ENCODE assay signal across 19 cellular contexts in genomic region chr9:76143834-76144233, GRCh38.
DNase-seq lines count a peak whose midpoint lies in the region; TF ChIP-seq lines count a peak whose summit lies in the region.
"Had no signal": no experiment of that assay in that cellular context is flagged by ENCODE, and none has a peak within 500 bp of the region (broad histone marks: within the 10 kb centered on the region; RNA-seq: fewer than 3 reads in every experiment).

No MANE protein-coding gene starts in this region.

- no peak for DNase-seq in HL-60 (ENCODE audit: low read depth in 1 of 2, low spot score in 1 of 2)
- DNase-seq in MV-4-11 (lab: John Stamatoyannopoulos, UW): peak; percentile 80
- DNase-seq in amniotic epithelial cell (ENCODE audit: low read depth): peak; percentile 47
- peak; percentile 34 for DNase-seq in iris pigment epithelial cell (ENCODE audit: low read depth)
- no peak for DNase-seq in dedifferentiated amniotic fluid mesenchymal stem cell (ENCODE audit: extremely low spot score)
- no peak for DNase-seq in AG08396 (ENCODE audit: low spot score)
- DNase-seq in activated naive CD4-positive, alpha-beta T cell treated with anti-CD3 and anti-CD28 coated beads, Interleukin-2, amount 10 ng/mL, durations not matched to agents 7 days and 5 days: no peak
- no peak for DNase-seq in NCI-H1092 treated with DMSO at 0.1 percent for 48 hours (lab: John Stamatoyannopoulos, UW)
- DNase-seq: 8988T; ACHN; C1 segment of cervical spinal cord; Caco-2; CD8-positive, alpha-beta T cell; DMS153; DND-41; GOT3; HFFc6 had no signal

- H3K4me3 Mint-ChIP-seq in activated naive CD4-positive, alpha-beta T cell treated with anti-CD3 and anti-CD28 coated beads, Interleukin-2, amount 10 ng/mL, durations not matched to agents 7 days and 5 days: no peak overlapping the region
- H3K4me3 Mint-ChIP-seq: CD8-positive, alpha-beta T cell; HFFc6 had no signal

- peak overlapping the region; percentile 45 for H3K27ac ChIP-seq in HL-60 (replicated peaks)
- H3K27ac ChIP-seq: A549 had no signal

- H3K27me3 Mint-ChIP-seq in activated naive CD4-positive, alpha-beta T cell treated with anti-CD3 and anti-CD28 coated beads, Interleukin-2, amount 10 ng/mL, durations not matched to agents 7 days and 5 days: no peaks in the 10 kb centered on the region

- H3K27ac Mint-ChIP-seq in activated naive CD4-positive, alpha-beta T cell treated with anti-CD3 and anti-CD28 coated beads, Interleukin-2, amount 10 ng/mL, durations not matched to agents 7 days and 5 days: no peak overlapping the region
- H3K27ac Mint-ChIP-seq: CD8-positive, alpha-beta T cell; HFFc6 had no signal

- no peaks in the 10 kb centered on the region for H3K27me3 ChIP-seq in HL-60 (ENCODE audit: insufficient read depth, poor library complexity, severe bottlenecking)

- no peaks in the 10 kb centered on the region for H3K36me3 Mint-ChIP-seq in activated naive CD4-positive, alpha-beta T cell treated with anti-CD3 and anti-CD28 coated beads, Interleukin-2, amount 10 ng/mL, durations not matched to agents 7 days and 5 days

- no peaks in the 10 kb centered on the region for H3K4me1 Mint-ChIP-seq in activated naive CD4-positive, alpha-beta T cell treated with anti-CD3 and anti-CD28 coated beads, Interleukin-2, amount 10 ng/mL, durations not matched to agents 7 days and 5 days

- no peak overlapping the region for H3K4me3 ChIP-seq in HL-60 (replicated peaks; ENCODE audit: insufficient read depth, low read length)
- H3K4me3 ChIP-seq: A549, HAP-1 had no signal

- CTCF ChIA-PET in activated naive CD4-positive, alpha-beta T cell treated with anti-CD3 and anti-CD28 coated beads, Interleukin-2, amount 10 ng/mL, durations not matched to agents 7 days and 5 days (lab: Charles Lee): no interaction called here

- no peaks in the 10 kb centered on the region for H3K9me3 Mint-ChIP-seq in activated naive CD4-positive, alpha-beta T cell treated with anti-CD3 and anti-CD28 coated beads, Interleukin-2, amount 10 ng/mL, durations not matched to agents 7 days and 5 days
- H3K9me3 Mint-ChIP-seq: CD8-positive, alpha-beta T cell had no signal

- TF ChIP-seq CTCF in HL-60 (IDR thresholded peaks at IDR 0.05; ENCODE audit: insufficient read depth, low read length): no peak

Comparison
In these comparisons a context has a peak if more than half of its experiments do, and no peak if none do; other contexts are left out.
1. DNase-seq: peak in MV-4-11 (single experiment), amniotic epithelial cell (single experiment) and iris pigment epithelial cell (single experiment); none in HL-60 (0 of 2), dedifferentiated amniotic fluid mesenchymal stem cell (single experiment), AG08396 (single experiment), activated naive CD4-positive, alpha-beta T cell treated with anti-CD3 and anti-CD28 coated beads, Interleukin-2, amount 10 ng/mL, durations not matched to agents 7 days and 5 days (single experiment) and NCI-H1092 treated with DMSO at 0.1 percent for 48 hours (single experiment).